ENCODE assay signal across 8 cellular contexts in the genomic region with DNA sequence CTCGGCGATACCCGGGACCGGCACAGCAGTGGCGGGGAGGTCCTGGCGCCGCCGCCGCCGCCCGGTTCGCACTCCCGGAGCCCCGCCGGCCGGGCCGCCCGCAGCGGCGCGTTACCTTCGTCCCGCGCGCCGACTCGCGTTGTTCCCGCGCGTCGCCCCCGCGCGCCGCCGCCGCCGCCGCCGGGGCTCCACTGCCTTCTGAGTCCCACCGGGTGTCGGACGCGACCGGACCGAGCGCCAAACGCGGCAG. TPM values are rescaled to one million over a fixed set of nuclear protein-coding genes. Genes with fewer than 3 reads are reported as not detected.
DNase-seq lines count a peak whose midpoint lies in the region; ATAC-seq, FAIRE-seq and TF ChIP-seq lines count a peak whose summit lies in the region.

A gene (minus strand): TSS at position 243 of the 250 bp plus-strand sequence. CDS start 36,993 bp downstream, outside the sequence.

- H3K27me3 Mint-ChIP-seq in neural crest cell (ENCODE audit: low read depth): peaks cover 3% of the 10 kb centered on the region

- peak within 1 kb of the TSS; percentile 97 for H3K4me3 ChIP-seq in BLaER1
- peak within 1 kb of the TSS; percentile 64 for H3K4me3 ChIP-seq in ectodermal cell (ENCODE audit: insufficient read depth, low read depth, low read length)

- H3K9me3 ChIP-seq in BLaER1 (no peaks in the 10 kb centered on the region; the same call in 1 of the 2 replicates), ectodermal cell (ENCODE audit: control insufficient read depth, low read length) (no peaks in the 10 kb centered on the region)

- 0% methylated on average over 50 of the region's 50 CpGs for WGBS in ectodermal cell, 2 experiments

- no peak for TF ChIP-seq CTCF in neural crest cell (conservative IDR thresholded peaks at IDR 0.05)

- peaks cover 2% of the 10 kb centered on the region for H3K9me3 Mint-ChIP-seq in neural crest cell

- H3K4me2 ChIP-seq in BLaER1: peak within 1 kb of the TSS; percentile 87

- DNase-seq in NCI-H460 (ENCODE audit: extremely low read depth, low read depth) (no peak), neural crest cell (ENCODE audit: low read depth, low spot score) (no peak), GM19239 (ENCODE audit: insufficient read length, low spot score) (no peak), Kasumi-1 (lab: John Stamatoyannopoulos, UW) (no peak), NCI-H748 (lab: John Stamatoyannopoulos, UW; ENCODE audit: unreplicated experiment) (no peak)

- peak within 1 kb of the TSS; percentile 97 for H3K27ac Mint-ChIP-seq in neural crest cell (ENCODE audit: unreplicated experiment)

- H3K4me3 Mint-ChIP-seq in neural crest cell: peak within 1 kb of the TSS; percentile 100

- H3K36me3 ChIP-seq in BLaER1: peaks cover 12% of the 10 kb centered on the region; the same call in 1 of the 2 replicates
- no peaks in the 10 kb centered on the region for H3K36me3 ChIP-seq in ectodermal cell (ENCODE audit: control insufficient read depth, insufficient read depth, low read length)

- H3K4me1 ChIP-seq in BLaER1: peaks cover 20% of the 10 kb centered on the region
- H3K4me1 ChIP-seq in ectodermal cell (ENCODE audit: control insufficient read depth, insufficient read depth, low read length): no peaks in the 10 kb centered on the region

- peak within 1 kb of the TSS; percentile 99 for H3K9ac ChIP-seq in BLaER1

- H3K4me1 Mint-ChIP-seq in neural crest cell: peaks cover 28% of the 10 kb centered on the region

- H3K27ac ChIP-seq in BLaER1 (peak within 1 kb of the TSS; percentile 98), ectodermal cell (ENCODE audit: insufficient read depth, low read depth, low read length, poor library complexity, severe bottlenecking) (peak within 1 kb of the TSS; percentile 96)

- peaks cover 3% of the 10 kb centered on the region for H3K36me3 Mint-ChIP-seq in neural crest cell (ENCODE audit: low read depth)

- FAIRE-seq in GM19239 (lab: Jason Lieb, UNC): no peak

- H4K20me1 ChIP-seq in BLaER1: peaks cover 43% of the 10 kb centered on the region

- peak; percentile 35 for ATAC-seq in GM21528 (IDR thresholded peaks at IDR 0.05; ENCODE audit: low FRiP score, unreplicated experiment)

- H3K27me3 ChIP-seq in BLaER1: no peaks in the 10 kb centered on the region
- H3K27me3 ChIP-seq in ectodermal cell (ENCODE audit: control insufficient read depth, insufficient read depth, low read length, poor library complexity, severe bottlenecking): no peaks in the 10 kb centered on the region

RNA-seq across cellular contexts. Expression of the gene that starts here (rescaled TPM):
- 26.0 and 35.5 TPM in 2 replicates for total RNA-seq in NCI-H460 (2014; rRNA removed; shearing (Covaris generic))
- 59.8 and 66.8 TPM in 2 replicates for polyA plus RNA-seq in NCI-H460 (2014; cell fraction: nucleus; rRNA removed)
- polyA plus RNA-seq in ectodermal cell (2013, experiment 1 of 4): 98.8 TPM
- polyA plus RNA-seq in ectodermal cell (2013, experiment 2 of 4): 90.0 TPM
- 82.7 TPM for polyA plus RNA-seq in ectodermal cell (2013, experiment 3 of 4)
- 83.2 TPM for polyA plus RNA-seq in ectodermal cell (2013, experiment 4 of 4)
- total RNA-seq in neural crest cell: 105 and 106 TPM in 2 replicates
